23 cellular contexts compared by ENCODE assay signal in genomic region chr14:58408681-58409080, GRCh38. TPM values are rescaled to one million over a fixed set of nuclear protein-coding genes. Genes with fewer than 3 reads are reported as not detected.
"Had no signal": no experiment of that assay in that cellular context is flagged by ENCODE, and none has a peak within 500 bp of the region (broad histone marks: within the 10 kb centered on the region; RNA-seq: fewer than 3 reads in every experiment).

No MANE protein-coding gene starts in this region.

- H3K4me1 ChIP-seq: adrenal gland, tibial artery had no signal

- H3K27ac ChIP-seq: adrenal gland, cardiac muscle cell, epithelial cell of prostate, tibial artery, VCaP had no signal

- ATAC-seq: activated naive CD4-positive, alpha-beta T cell treated with anti-CD3 and anti-CD28 coated beads, Interleukin-2, amount 50 U/mL, for 72 hours; activated T-cell treated with anti-CD3 and anti-CD28 coated beads, Interleukin-2, amount 50 U/mL, for 72 hours; left lobe of liver; sciatic nerve; stimulated activated naive B cell treated with anti-CD40 and anti-IgM and Interleukin-4, amounts not matched to agents 10 μg/mL and 1 μg/mL and 100 μg/mL, for 72 hours had no signal

- H3K27ac Mint-ChIP-seq: activated naive CD4-positive, alpha-beta T cell treated with anti-CD3 and anti-CD28 coated beads, Interleukin-2, amount 50 U/mL, for 72 hours; activated T-cell treated with anti-CD3 and anti-CD28 coated beads, Interleukin-2, amount 50 U/mL, for 72 hours; stimulated activated naive B cell treated with anti-CD40 and anti-IgM and Interleukin-4, amounts not matched to agents 10 μg/mL and 1 μg/mL and 100 μg/mL, for 72 hours; T-helper 1 cell treated with Interleukin-12 subunit alpha and Interleukin-12 subunit beta and Interleukin-4 antibody, amounts not matched to agents 30 μg/mL and 1 μg/mL, for 36 hours had no signal

- H3K9me3 Mint-ChIP-seq: activated naive CD4-positive, alpha-beta T cell treated with anti-CD3 and anti-CD28 coated beads, Interleukin-2, amount 50 U/mL, for 72 hours; activated T-cell treated with anti-CD3 and anti-CD28 coated beads, Interleukin-2, amount 50 U/mL, for 72 hours; stimulated activated naive B cell treated with anti-CD40 and anti-IgM and Interleukin-4, amounts not matched to agents 10 μg/mL and 1 μg/mL and 100 μg/mL, for 72 hours; T-helper 1 cell treated with Interleukin-12 subunit alpha and Interleukin-12 subunit beta and Interleukin-4 antibody, amounts not matched to agents 30 μg/mL and 1 μg/mL, for 36 hours had no signal

- H3K27me3 ChIP-seq: adrenal gland, cardiac muscle cell, tibial artery had no signal

- H3K27me3 Mint-ChIP-seq: stimulated activated naive B cell treated with anti-CD40 and anti-IgM and Interleukin-4, amounts not matched to agents 10 μg/mL and 1 μg/mL and 100 μg/mL, for 72 hours had no signal

- DNase-seq: activated CD4-positive, alpha-beta T cell treated with anti-CD3 and anti-CD28 coated beads, Interleukin-2, amount 50 U/mL, for 1 hour; activated CD4-positive, CD25-positive, alpha-beta regulatory T cell treated with anti-CD3 and anti-CD28 coated beads, Interleukin-2, amount 50 U/mL, for 72 hours; activated gamma-delta T cell; activated T-cell treated with anti-CD3 and anti-CD28 coated beads, Interleukin-2, amount 50 U/mL, for 72 hours; adrenal gland; foreskin fibroblast; stimulated activated naive B cell treated with anti-CD40 and anti-IgM and Interleukin-4, amounts not matched to agents 10 μg/mL and 1 μg/mL and 100 μg/mL, for 72 hours; tibial artery had no signal

- H3K9me3 ChIP-seq: adrenal gland, tibial artery had no signal

- H3K4me3 Mint-ChIP-seq: activated T-cell treated with anti-CD3 and anti-CD28 coated beads, Interleukin-2, amount 50 U/mL, for 72 hours; stimulated activated naive B cell treated with anti-CD40 and anti-IgM and Interleukin-4, amounts not matched to agents 10 μg/mL and 1 μg/mL and 100 μg/mL, for 72 hours; T-helper 1 cell treated with Interleukin-12 subunit alpha and Interleukin-12 subunit beta and Interleukin-4 antibody, amounts not matched to agents 30 μg/mL and 1 μg/mL, for 36 hours had no signal

- H3K4me1 Mint-ChIP-seq: stimulated activated naive B cell treated with anti-CD40 and anti-IgM and Interleukin-4, amounts not matched to agents 10 μg/mL and 1 μg/mL and 100 μg/mL, for 72 hours had no signal

- H3K4me2 ChIP-seq: smooth muscle cell had no signal

- H3K4me3 ChIP-seq: adrenal gland, cardiac muscle cell, lung, smooth muscle cell, tibial artery had no signal

RNA-seq across cellular contexts. Expression of gene TOMM20L, which starts 13.0 kb away (rescaled TPM):
- total RNA-seq: activated CD8-positive, alpha-beta memory T cell treated with anti-CD3 and anti-CD28 coated beads for 36 hours; activated naive CD4-positive, alpha-beta T cell treated with anti-CD3 and anti-CD28 coated beads, Interleukin-2, amount 50 U/mL, for 72 hours; activated T-cell treated with anti-CD3 and anti-CD28 coated beads, Interleukin-2, amount 50 U/mL, for 72 hours; cardiac muscle cell; dermis microvascular lymphatic vessel endothelial cell; left lobe of liver; osteocyte; pulmonary artery endothelial cell; sciatic nerve; smooth muscle cell; urinary bladder had no signal
- polyA plus RNA-seq: adrenal gland, cardiac muscle cell, keratinocyte, lung, smooth muscle cell had no signal
